8 cellular contexts compared by ENCODE assay signal in the genomic region with DNA sequence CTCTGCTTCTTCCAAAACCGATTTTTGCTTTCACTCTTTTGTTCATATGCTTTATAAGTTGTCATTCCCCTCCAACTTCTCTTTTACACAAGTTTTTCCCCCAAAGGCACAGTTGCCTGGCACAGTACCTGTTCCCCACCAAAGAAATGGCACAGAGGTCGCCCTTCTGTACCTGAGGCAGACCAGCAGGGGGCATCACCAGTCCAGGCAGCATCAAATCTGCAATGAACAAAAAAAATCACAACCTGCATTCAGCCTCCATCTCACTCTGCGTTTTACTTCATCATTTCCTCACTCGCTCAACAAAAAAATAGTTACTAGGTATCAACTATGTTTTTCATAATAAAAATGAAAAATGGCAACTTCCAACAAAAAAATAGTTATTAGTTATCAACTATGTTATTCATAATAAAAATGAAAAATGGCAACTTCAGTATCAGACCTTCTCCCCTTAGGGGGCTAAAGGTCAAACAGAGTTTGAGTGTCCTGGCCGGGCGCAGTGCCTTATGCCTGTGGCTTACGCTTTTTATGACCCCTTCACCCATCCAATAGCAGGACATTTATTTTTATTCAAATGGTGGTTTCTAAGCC. TPM values are rescaled to one million over a fixed set of nuclear protein-coding genes. Genes with fewer than 3 reads are reported as not detected.
DNase-seq lines count a peak whose midpoint lies in the region; ATAC-seq and TF ChIP-seq lines count a peak whose summit lies in the region.

No MANE protein-coding gene starts in this region.

- ATAC-seq in memory B cell (ENCODE audit: low read depth) (peak; percentile 9), HG02852 (IDR thresholded peaks at IDR 0.05; ENCODE audit: unreplicated experiment) (no peak), HG02884 (IDR thresholded peaks at IDR 0.05; ENCODE audit: unreplicated experiment) (no peak)

- no peaks in the 10 kb centered on the region for H3K9me3 Mint-ChIP-seq in memory B cell

- no peak overlapping the region for H3K4me3 ChIP-seq in Jurkat, Clone E6-1 (ENCODE audit: low read length)
- H3K4me3 ChIP-seq in astrocyte of the spinal cord (ENCODE audit: low read depth, low read length) (no peak overlapping the region), testis (no peak overlapping the region)

- H3K36me3 Mint-ChIP-seq in memory B cell: peaks cover 28% of the 10 kb centered on the region

- no peak overlapping the region for H3K4me3 Mint-ChIP-seq in memory B cell

- no peaks in the 10 kb centered on the region for H3K36me3 ChIP-seq in testis (ENCODE audit: low read depth, missing control alignments)

- intact Hi-C loops in testis (cut with DNase I; ENCODE audit: low total_unique reads): no loop called here

- DNase-seq in D341Med (ENCODE audit: low spot score) (peak; percentile 79), T-helper 1 cell (peak in 4 of 5 donors; percentile 39 to 61 (median 48)), astrocyte of the spinal cord (ENCODE audit: low read depth, low spot score) (peak; percentile 26), memory B cell (ENCODE audit: low spot score in 2 of 2) (peak; percentile 50 to 54), testis (peak; percentile 47)
- peak; percentile 60 for DNase-seq in Jurkat, Clone E6-1 (ENCODE audit: low read depth, low spot score)

- H3K9me3 ChIP-seq in testis: no peaks in the 10 kb centered on the region

- H3K27ac Mint-ChIP-seq in memory B cell: no peak overlapping the region

- H3K4me1 Mint-ChIP-seq in memory B cell: peaks cover 11% of the 10 kb centered on the region

- TF ChIP-seq CTCF in astrocyte of the spinal cord (IDR thresholded peaks at IDR 0.05; ENCODE audit: low read depth, low read length): peak; percentile 81
- peak; percentile 22 to 61 (median 40) for TF ChIP-seq CTCF in testis (IDR thresholded peaks at IDR 0.05)

- H3K27me3 Mint-ChIP-seq in memory B cell: no peaks in the 10 kb centered on the region

- H3K27ac ChIP-seq in testis: no peak overlapping the region

- in situ Hi-C loops in astrocyte of the spinal cord (cut with HindIII; ENCODE audit: low sequenced_read_pairs): no loop called here

- TF ChIP-seq POLR2A in testis (IDR thresholded peaks at IDR 0.05): no peak

- H3K27me3 ChIP-seq in testis: no peaks in the 10 kb centered on the region

- 61 to 63% methylated on average over 7 of the region's 7 CpGs for WGBS in testis, 2 donors

- H3K4me1 ChIP-seq in testis: no peaks in the 10 kb centered on the region

RNA-seq across cellular contexts. Expression of a gene that starts 4.1 kb away (rescaled TPM):
- 66.3 TPM for polyA plus RNA-seq in Jurkat, Clone E6-1 (2012; ENCODE audit: insufficient read depth, insufficient read length)
- total RNA-seq in testis: 10 to 100 TPM; 54.8 to 59.4 TPM
- 65.3 TPM for polyA plus RNA-seq in testis (ENCODE audit: insufficient read depth, low read depth, low replicate concordance)

RNA-seq across cellular contexts. Expression of a gene that starts 27.1 kb away (rescaled TPM):
- polyA plus RNA-seq in Jurkat, Clone E6-1 (2012; ENCODE audit: insufficient read depth, insufficient read length): 12.4 TPM
- total RNA-seq in testis: 10 to 100 TPM; 36.4 to 40.6 TPM
- polyA plus RNA-seq in testis (ENCODE audit: insufficient read depth, low read depth, low replicate concordance): 143 TPM

Comparison
In these comparisons a context has a peak if more than half of its experiments do, and no peak if none do; other contexts are left out.
1. DNase-seq: peak in every context shown above with its lines; median percentile 79 in D341Med; 60 in Jurkat, Clone E6-1; 52 in memory B cell; 48 in T-helper 1 cell; 47 in testis; 26 in astrocyte of the spinal cord.